ENCODE assay signal across 15 cellular contexts in the genomic region with DNA sequence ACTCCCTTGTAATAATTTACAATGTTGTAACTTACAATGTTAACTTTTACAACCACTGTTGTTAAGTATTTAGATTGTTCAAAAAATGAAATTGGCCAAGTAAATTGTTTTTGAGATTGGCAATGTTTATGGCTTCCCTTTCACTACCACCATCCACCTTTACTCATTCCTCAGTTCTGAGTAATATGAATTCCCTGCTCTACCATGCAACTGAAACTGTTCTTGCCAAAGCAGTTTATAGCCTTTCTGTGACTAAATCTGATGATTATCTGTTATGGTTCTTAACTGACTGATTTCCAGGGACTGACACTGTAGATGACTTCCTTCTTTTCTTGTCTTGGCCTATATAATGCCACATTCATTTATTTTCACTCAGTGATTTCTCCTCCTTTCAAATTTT.
DNase-seq lines count a peak whose midpoint lies in the region; ATAC-seq and TF ChIP-seq lines count a peak whose summit lies in the region.
"Had no signal": no experiment of that assay in that cellular context is flagged by ENCODE, and none has a peak within 500 bp of the region (broad histone marks: within the 10 kb centered on the region; RNA-seq: fewer than 3 reads in every experiment).

No MANE protein-coding gene starts in this region.

- H2BK5ac ChIP-seq in mesendoderm (ENCODE audit: low read length) = no peak overlapping the region

- H4K5ac ChIP-seq in mesendoderm (ENCODE audit: low read length) = no peak overlapping the region

- no peaks in the 10 kb centered on the region for H3K27me3 ChIP-seq in breast epithelium
- H3K27me3 ChIP-seq in mesendoderm (ENCODE audit: insufficient read depth, low read length, poor library complexity) = no peaks in the 10 kb centered on the region
- no peaks in the 10 kb centered on the region for H3K27me3 ChIP-seq in spleen (replicated peaks in 1 of 7)
- H3K27me3 ChIP-seq: cardiac muscle cell, gastrocnemius medialis, neutrophil, vagina had no signal

- in situ Hi-C loops in T47D (cut with HindIII; ENCODE audit: low pct_unique_long_range_greater_than_20kb, low sequenced_read_pairs) = no loop called here

- H3K23ac ChIP-seq in mesendoderm (ENCODE audit: low read length) = no peak overlapping the region

- no peaks in the 10 kb centered on the region for H3K79me1 ChIP-seq in mesendoderm (ENCODE audit: low read length)

- no peak overlapping the region for H2BK120ac ChIP-seq in mesendoderm (ENCODE audit: low read depth, low read length)

- H3K36me3 ChIP-seq in breast epithelium (no peaks in the 10 kb centered on the region), mesendoderm (ENCODE audit: control insufficient read depth, insufficient read depth, low read length) (no peaks in the 10 kb centered on the region), spleen (no peaks in the 10 kb centered on the region)
- H3K36me3 ChIP-seq: cardiac muscle cell, gastrocnemius medialis, neutrophil, vagina had no signal

- no peak overlapping the region for H3K56ac ChIP-seq in mesendoderm (ENCODE audit: low read length)

- intact Hi-C loops in breast epithelium (cut with DNase I; ENCODE audit: low total_unique reads) = no loop called here
- intact Hi-C loops in spleen (cut with DNase I; ENCODE audit: low total_unique reads) = no loop called here

- TF ChIP-seq POLR2A in breast epithelium (IDR thresholded peaks at IDR 0.05) (no peak), spleen (IDR thresholded peaks at IDR 0.05) (no peak)

- H3K4me2 ChIP-seq in mesendoderm (ENCODE audit: low read length) = no peak overlapping the region

- no peaks in the 10 kb centered on the region for H3K79me2 ChIP-seq in mesendoderm (ENCODE audit: control insufficient read depth, insufficient read depth, low read length)

- no peak overlapping the region for H3K27ac ChIP-seq in breast epithelium
- no peak overlapping the region for H3K27ac ChIP-seq in mesendoderm (ENCODE audit: low read depth, low read length)
- no peak overlapping the region for H3K27ac ChIP-seq in spleen
- H3K27ac ChIP-seq: cardiac muscle cell, gastrocnemius medialis, neutrophil, vagina had no signal

- TF ChIP-seq CTCF in breast epithelium (IDR thresholded peaks at IDR 0.05) = no peak
- no peak for TF ChIP-seq CTCF in epithelial cell of esophagus (IDR thresholded peaks at IDR 0.05; ENCODE audit: insufficient read depth, low read depth, low read length, missing control alignments)
- no peak for TF ChIP-seq CTCF in spleen (IDR thresholded peaks at IDR 0.05 in 8 of 11, conservative IDR thresholded peaks at IDR 0.05 in 3 of 11)

- H3K9ac ChIP-seq in mesendoderm (ENCODE audit: low read length) = no peak overlapping the region

- ATAC-seq in GM19397 (IDR thresholded peaks at IDR 0.05; ENCODE audit: unreplicated experiment) (no peak), HG02938 (IDR thresholded peaks at IDR 0.05; ENCODE audit: unreplicated experiment) (no peak)
- ATAC-seq: gastrocnemius medialis had no signal

- no peak overlapping the region for H3K4ac ChIP-seq in mesendoderm (ENCODE audit: low read depth, low read length)

- no peaks in the 10 kb centered on the region for H3K9me3 ChIP-seq in breast epithelium
- H3K9me3 ChIP-seq in spleen = peaks cover 0 to 5% (median 0%) of the 10 kb centered on the region in 8 donors
- H3K9me3 ChIP-seq: gastrocnemius medialis, neutrophil, vagina had no signal

- no peak overlapping the region for H3K18ac ChIP-seq in mesendoderm (ENCODE audit: low read length)

- H4K8ac ChIP-seq in mesendoderm (ENCODE audit: low read depth, low read length) = no peak overlapping the region

- H3K4me1 ChIP-seq in breast epithelium = no peaks in the 10 kb centered on the region
- H3K4me1 ChIP-seq in mesendoderm (ENCODE audit: control insufficient read depth, low read depth, low read length) = no peaks in the 10 kb centered on the region
- no peaks in the 10 kb centered on the region for H3K4me1 ChIP-seq in spleen
- H3K4me1 ChIP-seq: gastrocnemius medialis, vagina had no signal

- H2BK15ac ChIP-seq in mesendoderm (replicated peaks; ENCODE audit: low read depth) = no peak overlapping the region

- H3K4me3 ChIP-seq in breast epithelium = no peak overlapping the region
- H3K4me3 ChIP-seq in epithelial cell of esophagus (ENCODE audit: low read length) = no peak overlapping the region
- H3K4me3 ChIP-seq in mesendoderm (ENCODE audit: low read length) = no peak overlapping the region
- no peak overlapping the region for H3K4me3 ChIP-seq in spleen
- H3K4me3 ChIP-seq: cardiac muscle cell, gastrocnemius medialis, vagina had no signal

- no peak overlapping the region for H2AK5ac ChIP-seq in mesendoderm (ENCODE audit: low read length)

- DNase-seq in T47D (ENCODE audit: low read depth in 1 of 2, low spot score in 1 of 2) (peak; percentile 14 to 16), breast epithelium (ENCODE audit: low spot score in 2 of 2) (no peak), OCI-M1 (lab: John Stamatoyannopoulos, UW) (peak; percentile 71), epithelial cell of esophagus (ENCODE audit: low read depth) (peak; percentile 19), mesendoderm (no peak), spleen (no peak)
- DNase-seq: activated naive CD4-positive, alpha-beta T cell treated with Interleukin-2 at 50 U/mL for 16 hours; gastrocnemius medialis; NK-92 treated with Interleukin-12 subunit alpha and Interleukin-12 subunit beta, amount 100 ng/mL, for 24 hours; SHP77 treated with DMSO at 0.1 percent for 48 hours had no signal

Comparison
In these comparisons a context has a peak if more than half of its experiments do, and no peak if none do; other contexts are left out.
1. DNase-seq: peak in T47D (2 of 2), OCI-M1 (single experiment) and epithelial cell of esophagus (single experiment); none in breast epithelium (0 of 2), mesendoderm (single experiment) and spleen (single experiment).